In genomic region chr15:61639491-61639890, GRCh38 we compare ENCODE assay signal across 1 cellular context.
TF ChIP-seq lines count a peak whose summit lies in the region.

No MANE protein-coding gene starts in this region.

TF ChIP-seq in GM23338, 12 proteins besides CTCF, POLR2A, EP300 and RAD21 (continued from another document):
- TF ChIP-seq ZNF462 (CRISPR knock-in tag; IDR thresholded peaks at IDR 0.05): no peak
- no peak for TF ChIP-seq CREB1 (CRISPR knock-in tag; IDR thresholded peaks at IDR 0.05; ENCODE audit: low read depth)
- TF ChIP-seq ZNF114 (CRISPR knock-in tag; IDR thresholded peaks at IDR 0.05): no peak
- no peak for TF ChIP-seq EZH2phosphoT487 (IDR thresholded peaks at IDR 0.05; ENCODE audit: unreplicated experiment)
- TF ChIP-seq ZNF331 (CRISPR knock-in tag; IDR thresholded peaks at IDR 0.05; ENCODE audit: low read depth): no peak
- TF ChIP-seq JUNB (IDR thresholded peaks at IDR 0.05; ENCODE audit: unreplicated experiment): no peak
